Comparison of ENCODE assay signal across 1 cellular context in genomic region chr1:63322944-63323865, GRCh38.
TF ChIP-seq lines count a peak whose summit lies in the region.

No MANE protein-coding gene starts in this region.

TF ChIP-seq in HepG2, 621 proteins besides CTCF, POLR2A, EP300 and RAD21:
- TF ChIP-seq, protein P1, sequence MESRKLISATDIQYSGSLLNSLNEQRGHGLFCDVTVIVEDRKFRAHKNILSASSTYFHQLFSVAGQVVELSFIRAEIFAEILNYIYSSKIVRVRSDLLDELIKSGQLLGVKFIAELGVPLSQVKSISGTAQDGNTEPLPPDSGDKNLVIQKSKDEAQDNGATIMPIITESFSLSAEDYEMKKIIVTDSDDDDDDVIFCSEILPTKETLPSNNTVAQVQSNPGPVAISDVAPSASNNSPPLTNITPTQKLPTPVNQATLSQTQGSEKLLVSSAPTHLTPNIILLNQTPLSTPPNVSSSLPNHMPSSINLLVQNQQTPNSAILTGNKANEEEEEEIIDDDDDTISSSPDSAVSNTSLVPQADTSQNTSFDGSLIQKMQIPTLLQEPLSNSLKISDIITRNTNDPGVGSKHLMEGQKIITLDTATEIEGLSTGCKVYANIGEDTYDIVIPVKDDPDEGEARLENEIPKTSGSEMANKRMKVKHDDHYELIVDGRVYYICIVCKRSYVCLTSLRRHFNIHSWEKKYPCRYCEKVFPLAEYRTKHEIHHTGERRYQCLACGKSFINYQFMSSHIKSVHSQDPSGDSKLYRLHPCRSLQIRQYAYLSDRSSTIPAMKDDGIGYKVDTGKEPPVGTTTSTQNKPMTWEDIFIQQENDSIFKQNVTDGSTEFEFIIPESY (CRISPR knock-in tag; IDR thresholded peaks at IDR 0.05), result 0 out of 2 replicates have a peak, but pooled peaks have one; percentile 15
- TF ChIP-seq CBX1 (IDR thresholded peaks at IDR 0.05; ENCODE audit: low read depth) (no peak), THYN1 (CRISPR knock-in tag; IDR thresholded peaks at IDR 0.05; ENCODE audit: borderline replicate concordance, low read depth) (no peak)
